In genomic region chr13:40342461-40342860, GRCh38 we compare ENCODE assay signal across 23 cellular contexts.
"Had no signal": no experiment of that assay in that cellular context is flagged by ENCODE, and none has a peak within 500 bp of the region (broad histone marks: within the 10 kb centered on the region; RNA-seq: fewer than 3 reads in every experiment).

No MANE protein-coding gene starts in this region.

- H3K36me3 ChIP-seq: left lung, spleen, thoracic aorta, upper lobe of right lung had no signal

- ATAC-seq: foreskin keratinocyte; left lung; naive thymus-derived CD8-positive, alpha-beta T cell; sciatic nerve; upper lobe of right lung; WTC11 had no signal

- H3K27ac ChIP-seq: epithelial cell of prostate, foreskin keratinocyte, hepatocyte, left lung, spleen, thoracic aorta, upper lobe of right lung had no signal

- H3K9me3 Mint-ChIP-seq: activated naive CD4-positive, alpha-beta T cell treated with anti-CD3 and anti-CD28 coated beads for 36 hours; activated naive CD8-positive, alpha-beta T cell treated with anti-CD3 and anti-CD28 coated beads, Interleukin-2, amount 10 ng/mL, durations not matched to agents 7 days and 5 days; immature natural killer cell; naive thymus-derived CD8-positive, alpha-beta T cell had no signal

- H3K4me1 Mint-ChIP-seq: immature natural killer cell had no signal

- H3K9me3 ChIP-seq: left lung, spleen, thoracic aorta, upper lobe of right lung had no signal

- DNase-seq: activated CD4-positive, alpha-beta T cell treated with anti-CD3 and anti-CD28 coated beads, Interleukin-2, amount 50 U/mL, for 48 hours; activated naive CD4-positive, alpha-beta T cell treated with anti-CD3 and anti-CD28 coated beads for 36 hours; activated naive CD8-positive, alpha-beta T cell treated with anti-CD3 and anti-CD28 coated beads, Interleukin-2, amount 10 ng/mL, durations not matched to agents 7 days and 5 days; activated T-cell treated with anti-CD3 and anti-CD28 coated beads, Interleukin-2, amount 50 U/mL, for 48 hours; amniotic stem cell; cerebellar nuclear complex; cortex of kidney; foreskin keratinocyte; glutamatergic neuron; immature natural killer cell; left lung; naive thymus-derived CD8-positive, alpha-beta T cell; spleen; stimulated activated CD4-positive, alpha-beta T cell treated with anti-CD3 and anti-CD28 coated beads, Interleukin-4, amount 100 ng/mL, for 1 hour; stimulated activated naive CD4-positive, alpha-beta T cell; T-helper 9 cell; upper lobe of right lung had no signal

- H3K27me3 ChIP-seq: foreskin keratinocyte, hepatocyte, left lung, spleen, upper lobe of right lung had no signal

- H3K4me1 ChIP-seq: foreskin keratinocyte, left lung had no signal

- H3K36me3 Mint-ChIP-seq: immature natural killer cell; naive thymus-derived CD8-positive, alpha-beta T cell had no signal

- H3K4me3 ChIP-seq: hepatocyte, left lung, lung, spleen, thoracic aorta, upper lobe of right lung had no signal

- H3K27me3 Mint-ChIP-seq: activated naive CD8-positive, alpha-beta T cell treated with anti-CD3 and anti-CD28 coated beads, Interleukin-2, amount 10 ng/mL, durations not matched to agents 7 days and 5 days; naive thymus-derived CD8-positive, alpha-beta T cell had no signal

- H3K4me3 Mint-ChIP-seq: activated naive CD4-positive, alpha-beta T cell treated with anti-CD3 and anti-CD28 coated beads for 36 hours; activated naive CD8-positive, alpha-beta T cell treated with anti-CD3 and anti-CD28 coated beads, Interleukin-2, amount 10 ng/mL, durations not matched to agents 7 days and 5 days; immature natural killer cell; naive thymus-derived CD8-positive, alpha-beta T cell; WTC11 had no signal

- H3K27ac Mint-ChIP-seq: activated naive CD8-positive, alpha-beta T cell treated with anti-CD3 and anti-CD28 coated beads, Interleukin-2, amount 10 ng/mL, durations not matched to agents 7 days and 5 days; immature natural killer cell had no signal
